8 cellular contexts compared by ENCODE assay signal in genomic region chr2:85354286-85355072, GRCh38. TPM values are rescaled to one million over a fixed set of nuclear protein-coding genes. Genes with fewer than 3 reads are reported as not detected.
DNase-seq lines count a peak whose midpoint lies in the region; ATAC-seq and TF ChIP-seq lines count a peak whose summit lies in the region.

Gene ELMOD3, plus strand, starts transcription at chr2:85354769. Its CDS starts 2,430 bp downstream, at chr2:85357199.
Gene RETSAT, minus strand, starts transcription at chr2:85354528. Its CDS starts 21 bp downstream, at chr2:85354507.

- ATAC-seq in GM21737 (IDR thresholded peaks at IDR 0.05; ENCODE audit: unreplicated experiment) (peak; percentile 94), esophagus mucosa (peak; percentile 98)

- H3K79me2 ChIP-seq in KMS-11 (ENCODE audit: insufficient read depth, low read depth) = peaks cover 26% of the 10 kb centered on the region

- H3K27ac ChIP-seq in KMS-11 (peak within 1 kb of the TSS; percentile 53), Peyer's patch (peak within 1 kb of the TSS; percentile 87 to 95 (median 92)), muscle layer of colon (ENCODE audit: low read depth, low read length) (peak within 1 kb of the TSS; percentile 86)

- peak within 1 kb of the TSS; percentile 85 for H2AFZ ChIP-seq in KMS-11 (ENCODE audit: low read depth)

- TF ChIP-seq CTCF in KMS-11 (conservative IDR thresholded peaks at IDR 0.05; ENCODE audit: low read depth, low read length) (no peak), Peyer's patch (IDR thresholded peaks at IDR 0.05) (peak in 1 of 6 experiments; percentile 33)

- H3K9ac ChIP-seq in KMS-11 = peak within 1 kb of the TSS; percentile 75
- peak within 1 kb of the TSS; percentile 89 for H3K9ac ChIP-seq in muscle layer of colon (ENCODE audit: low read length)

- H3K4me3 ChIP-seq in KMS-11 (IDR thresholded peaks at IDR 0.05; ENCODE audit: insufficient read depth, low read depth, low read length) (peak within 1 kb of the TSS; percentile 93), Peyer's patch (peak within 1 kb of the TSS; percentile 57 to 89 (median 64)), muscle layer of colon (ENCODE audit: low read depth in 1 of 2, low read length in 2 of 2) (peak within 1 kb of the TSS; percentile 78 to 97)

- H3K4me2 ChIP-seq in KMS-11 = peak within 1 kb of the TSS; percentile 89

- DNase-seq in DMS53 treated with DMSO at 0.1 percent for 48 hours (lab: John Stamatoyannopoulos, UW; ENCODE audit: unreplicated experiment) (peak; percentile 99), Peyer's patch (peak; percentile 96 to 99 (median 98))
- DNase-seq in activated T-cell treated with anti-CD3 and anti-CD28 coated beads, Interleukin-2, amount 50 U/mL, for 48 hours = peak; percentile 95 to 96
- peak; percentile 88 for DNase-seq in stimulated activated CD8-positive, alpha-beta memory T cell treated with anti-CD3 and anti-CD28 coated beads, Interleukin-7, amount 100 ng/mL, for 24 hours (ENCODE audit: low read depth)

- H3K9me3 ChIP-seq in Peyer's patch (no peaks in the 10 kb centered on the region), muscle layer of colon (ENCODE audit: low read length) (no peaks in the 10 kb centered on the region)

- H4K20me1 ChIP-seq in KMS-11 (ENCODE audit: insufficient read depth) = no peaks in the 10 kb centered on the region

- H3K4me1 ChIP-seq in KMS-11 (ENCODE audit: low read depth, poor library complexity, severe bottlenecking) = peaks cover 18% of the 10 kb centered on the region
- H3K4me1 ChIP-seq in Peyer's patch = peaks cover 0 to 19% (median 4%) of the 10 kb centered on the region in 4 donors
- H3K4me1 ChIP-seq in muscle layer of colon (ENCODE audit: insufficient read depth, low read length) = peaks cover 23% of the 10 kb centered on the region

- TF ChIP-seq POLR2A in Peyer's patch (IDR thresholded peaks at IDR 0.05) = peak; percentile 99

- H3K27me3 ChIP-seq in KMS-11 (ENCODE audit: insufficient read depth, low read depth) (no peaks in the 10 kb centered on the region), Peyer's patch (no peaks in the 10 kb centered on the region), muscle layer of colon (ENCODE audit: control insufficient read depth in 1 of 2, insufficient read depth in 2 of 2, low read length in 2 of 2) (no peaks in the 10 kb centered on the region)

- H3K36me3 ChIP-seq in KMS-11 (ENCODE audit: insufficient read depth) (no peaks in the 10 kb centered on the region; the same call in 1 of the 2 replicates), Peyer's patch (peaks cover 0 to 25% (median 0%) of the 10 kb centered on the region in 3 donors), muscle layer of colon (ENCODE audit: insufficient read depth, low read length) (peaks cover 46% of the 10 kb centered on the region)

RNA-seq across cellular contexts. Expression of gene ELMOD3, which starts in this region (rescaled TPM):
- total RNA-seq in Peyer's patch (10 to 100 TPM; 28.1 to 49.4 (median 45.8) TPM), esophagus mucosa (8.1 TPM)

RNA-seq across cellular contexts. Expression of gene RETSAT, which starts in this region (rescaled TPM):
- total RNA-seq in Peyer's patch (100 to 1,000 TPM in 3 of 4 donors, 10 to 100 TPM in 1; 47.0 to 719 (median 473) TPM), esophagus mucosa (77.9 TPM)

Comparison
In these comparisons a context has a peak if more than half of its experiments do, and no peak if none do; other contexts are left out.
1. Peak in every context shown above with its lines: DNase-seq, ATAC-seq, H3K4me3 ChIP-seq and H3K27ac ChIP-seq.